1 cellular context compared by ENCODE assay signal in the genomic region with DNA sequence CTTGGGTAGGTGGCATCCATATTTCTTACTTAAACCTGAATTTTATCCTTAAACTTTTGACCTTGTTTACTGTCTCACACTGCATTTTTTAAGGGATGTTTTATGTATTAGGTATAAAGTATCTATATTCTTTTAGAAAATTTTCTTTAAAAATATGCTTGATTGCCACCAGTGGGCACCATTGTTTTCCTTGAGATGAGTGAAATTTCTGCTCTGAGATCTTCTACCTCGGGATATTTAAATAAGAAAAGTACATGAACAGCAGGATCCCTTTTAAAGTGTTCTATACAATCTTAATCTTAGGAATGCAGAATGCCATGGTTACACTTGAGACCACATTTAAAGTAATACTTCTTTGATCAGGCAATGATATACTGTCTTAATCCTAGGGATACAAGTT.
TF ChIP-seq lines count a peak whose summit lies in the region.

No MANE protein-coding gene starts in this region.

TF ChIP-seq in endothelial cell of umbilical vein, 7 proteins besides CTCF, POLR2A, EP300 and RAD21 (continued from another document):
- TF ChIP-seq, protein P1, sequence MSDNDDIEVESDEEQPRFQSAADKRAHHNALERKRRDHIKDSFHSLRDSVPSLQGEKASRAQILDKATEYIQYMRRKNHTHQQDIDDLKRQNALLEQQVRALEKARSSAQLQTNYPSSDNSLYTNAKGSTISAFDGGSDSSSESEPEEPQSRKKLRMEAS (IDR thresholded peaks at IDR 0.05; ENCODE audit: insufficient read depth, insufficient read length) = no peak
TF ChIP-seq in endothelial cell of umbilical vein: peak in this region for 0.
